ENCODE assay signal across 1 cellular context in genomic region chr19:50368649-50369570, GRCh38.
A peak's percentile ranks its signal among the peaks of the same experiment; 100 is the strongest.
TF ChIP-seq lines count a peak whose summit lies in the region.

No MANE protein-coding gene starts in this region.

TF ChIP-seq in GM12878, 131 proteins besides CTCF, POLR2A, EP300 and RAD21 (continued from another document):
- TF ChIP-seq MLLT1 (IDR thresholded peaks at IDR 0.05) (0 out of 2 replicates have a peak, but pooled peaks have one; percentile 17), ZNF687 (IDR thresholded peaks at IDR 0.05) (peak; percentile 59; the same call in 1 of the 2 replicates), USF2 (IDR thresholded peaks at IDR 0.05; ENCODE audit: borderline replicate concordance, low read depth, low read length) (peak; percentile 79), YY1 (IDR thresholded peaks at IDR 0.05; ENCODE audit: low read depth, low read length) (0 out of 2 replicates have a peak, but pooled peaks have one; percentile 19), E4F1 (IDR thresholded peaks at IDR 0.05; ENCODE audit: borderline replicate concordance, partially characterized antibody) (peak; percentile 28), USF1 (IDR thresholded peaks at IDR 0.05; ENCODE audit: borderline replicate concordance, extremely low read length, insufficient read depth, low read depth, low read length) (peak; percentile 89), RCOR1 (conservative IDR thresholded peaks at IDR 0.05; ENCODE audit: low read depth, low read length) (0 out of 2 replicates have a peak, but pooled peaks have one; percentile 13)
- TF ChIP-seq, protein P1, sequence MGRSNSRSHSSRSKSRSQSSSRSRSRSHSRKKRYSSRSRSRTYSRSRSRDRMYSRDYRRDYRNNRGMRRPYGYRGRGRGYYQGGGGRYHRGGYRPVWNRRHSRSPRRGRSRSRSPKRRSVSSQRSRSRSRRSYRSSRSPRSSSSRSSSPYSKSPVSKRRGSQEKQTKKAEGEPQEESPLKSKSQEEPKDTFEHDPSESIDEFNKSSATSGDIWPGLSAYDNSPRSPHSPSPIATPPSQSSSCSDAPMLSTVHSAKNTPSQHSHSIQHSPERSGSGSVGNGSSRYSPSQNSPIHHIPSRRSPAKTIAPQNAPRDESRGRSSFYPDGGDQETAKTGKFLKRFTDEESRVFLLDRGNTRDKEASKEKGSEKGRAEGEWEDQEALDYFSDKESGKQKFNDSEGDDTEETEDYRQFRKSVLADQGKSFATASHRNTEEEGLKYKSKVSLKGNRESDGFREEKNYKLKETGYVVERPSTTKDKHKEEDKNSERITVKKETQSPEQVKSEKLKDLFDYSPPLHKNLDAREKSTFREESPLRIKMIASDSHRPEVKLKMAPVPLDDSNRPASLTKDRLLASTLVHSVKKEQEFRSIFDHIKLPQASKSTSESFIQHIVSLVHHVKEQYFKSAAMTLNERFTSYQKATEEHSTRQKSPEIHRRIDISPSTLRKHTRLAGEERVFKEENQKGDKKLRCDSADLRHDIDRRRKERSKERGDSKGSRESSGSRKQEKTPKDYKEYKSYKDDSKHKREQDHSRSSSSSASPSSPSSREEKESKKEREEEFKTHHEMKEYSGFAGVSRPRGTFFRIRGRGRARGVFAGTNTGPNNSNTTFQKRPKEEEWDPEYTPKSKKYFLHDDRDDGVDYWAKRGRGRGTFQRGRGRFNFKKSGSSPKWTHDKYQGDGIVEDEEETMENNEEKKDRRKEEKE (IDR thresholded peaks at IDR 0.05): no peak
- TF ChIP-seq, protein P2, sequence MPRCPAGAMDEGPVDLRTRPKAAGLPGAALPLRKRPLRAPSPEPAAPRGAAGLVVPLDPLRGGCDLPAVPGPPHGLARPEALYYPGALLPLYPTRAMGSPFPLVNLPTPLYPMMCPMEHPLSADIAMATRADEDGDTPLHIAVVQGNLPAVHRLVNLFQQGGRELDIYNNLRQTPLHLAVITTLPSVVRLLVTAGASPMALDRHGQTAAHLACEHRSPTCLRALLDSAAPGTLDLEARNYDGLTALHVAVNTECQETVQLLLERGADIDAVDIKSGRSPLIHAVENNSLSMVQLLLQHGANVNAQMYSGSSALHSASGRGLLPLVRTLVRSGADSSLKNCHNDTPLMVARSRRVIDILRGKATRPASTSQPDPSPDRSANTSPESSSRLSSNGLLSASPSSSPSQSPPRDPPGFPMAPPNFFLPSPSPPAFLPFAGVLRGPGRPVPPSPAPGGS (IDR thresholded peaks at IDR 0.05; ENCODE audit: borderline replicate concordance, insufficient read depth, low read depth, low read length, poor library complexity, severe bottlenecking): no peak
- TF ChIP-seq, protein P3, sequence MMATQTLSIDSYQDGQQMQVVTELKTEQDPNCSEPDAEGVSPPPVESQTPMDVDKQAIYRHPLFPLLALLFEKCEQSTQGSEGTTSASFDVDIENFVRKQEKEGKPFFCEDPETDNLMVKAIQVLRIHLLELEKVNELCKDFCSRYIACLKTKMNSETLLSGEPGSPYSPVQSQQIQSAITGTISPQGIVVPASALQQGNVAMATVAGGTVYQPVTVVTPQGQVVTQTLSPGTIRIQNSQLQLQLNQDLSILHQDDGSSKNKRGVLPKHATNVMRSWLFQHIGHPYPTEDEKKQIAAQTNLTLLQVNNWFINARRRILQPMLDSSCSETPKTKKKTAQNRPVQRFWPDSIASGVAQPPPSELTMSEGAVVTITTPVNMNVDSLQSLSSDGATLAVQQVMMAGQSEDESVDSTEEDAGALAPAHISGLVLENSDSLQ (IDR thresholded peaks at IDR 0.05): 0 out of 2 replicates have a peak, but pooled peaks have one; percentile 8
- TF ChIP-seq, protein P4, sequence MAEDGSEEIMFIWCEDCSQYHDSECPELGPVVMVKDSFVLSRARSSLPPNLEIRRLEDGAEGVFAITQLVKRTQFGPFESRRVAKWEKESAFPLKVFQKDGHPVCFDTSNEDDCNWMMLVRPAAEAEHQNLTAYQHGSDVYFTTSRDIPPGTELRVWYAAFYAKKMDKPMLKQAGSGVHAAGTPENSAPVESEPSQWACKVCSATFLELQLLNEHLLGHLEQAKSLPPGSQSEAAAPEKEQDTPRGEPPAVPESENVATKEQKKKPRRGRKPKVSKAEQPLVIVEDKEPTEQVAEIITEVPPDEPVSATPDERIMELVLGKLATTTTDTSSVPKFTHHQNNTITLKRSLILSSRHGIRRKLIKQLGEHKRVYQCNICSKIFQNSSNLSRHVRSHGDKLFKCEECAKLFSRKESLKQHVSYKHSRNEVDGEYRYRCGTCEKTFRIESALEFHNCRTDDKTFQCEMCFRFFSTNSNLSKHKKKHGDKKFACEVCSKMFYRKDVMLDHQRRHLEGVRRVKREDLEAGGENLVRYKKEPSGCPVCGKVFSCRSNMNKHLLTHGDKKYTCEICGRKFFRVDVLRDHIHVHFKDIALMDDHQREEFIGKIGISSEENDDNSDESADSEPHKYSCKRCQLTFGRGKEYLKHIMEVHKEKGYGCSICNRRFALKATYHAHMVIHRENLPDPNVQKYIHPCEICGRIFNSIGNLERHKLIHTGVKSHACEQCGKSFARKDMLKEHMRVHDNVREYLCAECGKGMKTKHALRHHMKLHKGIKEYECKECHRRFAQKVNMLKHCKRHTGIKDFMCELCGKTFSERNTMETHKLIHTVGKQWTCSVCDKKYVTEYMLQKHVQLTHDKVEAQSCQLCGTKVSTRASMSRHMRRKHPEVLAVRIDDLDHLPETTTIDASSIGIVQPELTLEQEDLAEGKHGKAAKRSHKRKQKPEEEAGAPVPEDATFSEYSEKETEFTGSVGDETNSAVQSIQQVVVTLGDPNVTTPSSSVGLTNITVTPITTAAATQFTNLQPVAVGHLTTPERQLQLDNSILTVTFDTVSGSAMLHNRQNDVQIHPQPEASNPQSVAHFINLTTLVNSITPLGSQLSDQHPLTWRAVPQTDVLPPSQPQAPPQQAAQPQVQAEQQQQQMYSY (CRISPR knock-in tag; IDR thresholded peaks at IDR 0.05): 0 out of 2 replicates have a peak, but pooled peaks have one; percentile 31
- TF ChIP-seq, protein P5, sequence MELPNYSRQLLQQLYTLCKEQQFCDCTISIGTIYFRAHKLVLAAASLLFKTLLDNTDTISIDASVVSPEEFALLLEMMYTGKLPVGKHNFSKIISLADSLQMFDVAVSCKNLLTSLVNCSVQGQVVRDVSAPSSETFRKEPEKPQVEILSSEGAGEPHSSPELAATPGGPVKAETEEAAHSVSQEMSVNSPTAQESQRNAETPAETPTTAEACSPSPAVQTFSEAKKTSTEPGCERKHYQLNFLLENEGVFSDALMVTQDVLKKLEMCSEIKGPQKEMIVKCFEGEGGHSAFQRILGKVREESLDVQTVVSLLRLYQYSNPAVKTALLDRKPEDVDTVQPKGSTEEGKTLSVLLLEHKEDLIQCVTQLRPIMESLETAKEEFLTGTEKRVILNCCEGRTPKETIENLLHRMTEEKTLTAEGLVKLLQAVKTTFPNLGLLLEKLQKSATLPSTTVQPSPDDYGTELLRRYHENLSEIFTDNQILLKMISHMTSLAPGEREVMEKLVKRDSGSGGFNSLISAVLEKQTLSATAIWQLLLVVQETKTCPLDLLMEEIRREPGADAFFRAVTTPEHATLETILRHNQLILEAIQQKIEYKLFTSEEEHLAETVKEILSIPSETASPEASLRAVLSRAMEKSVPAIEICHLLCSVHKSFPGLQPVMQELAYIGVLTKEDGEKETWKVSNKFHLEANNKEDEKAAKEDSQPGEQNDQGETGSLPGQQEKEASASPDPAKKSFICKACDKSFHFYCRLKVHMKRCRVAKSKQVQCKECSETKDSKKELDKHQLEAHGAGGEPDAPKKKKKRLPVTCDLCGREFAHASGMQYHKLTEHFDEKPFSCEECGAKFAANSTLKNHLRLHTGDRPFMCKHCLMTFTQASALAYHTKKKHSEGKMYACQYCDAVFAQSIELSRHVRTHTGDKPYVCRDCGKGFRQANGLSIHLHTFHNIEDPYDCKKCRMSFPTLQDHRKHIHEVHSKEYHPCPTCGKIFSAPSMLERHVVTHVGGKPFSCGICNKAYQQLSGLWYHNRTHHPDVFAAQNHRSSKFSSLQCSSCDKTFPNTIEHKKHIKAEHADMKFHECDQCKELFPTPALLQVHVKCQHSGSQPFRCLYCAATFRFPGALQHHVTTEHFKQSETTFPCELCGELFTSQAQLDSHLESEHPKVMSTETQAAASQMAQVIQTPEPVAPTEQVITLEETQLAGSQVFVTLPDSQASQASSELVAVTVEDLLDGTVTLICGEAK (IDR thresholded peaks at IDR 0.05; ENCODE audit: borderline replicate concordance): peak; percentile 32; the same call in 1 of the 2 replicates
- TF ChIP-seq, protein P6, sequence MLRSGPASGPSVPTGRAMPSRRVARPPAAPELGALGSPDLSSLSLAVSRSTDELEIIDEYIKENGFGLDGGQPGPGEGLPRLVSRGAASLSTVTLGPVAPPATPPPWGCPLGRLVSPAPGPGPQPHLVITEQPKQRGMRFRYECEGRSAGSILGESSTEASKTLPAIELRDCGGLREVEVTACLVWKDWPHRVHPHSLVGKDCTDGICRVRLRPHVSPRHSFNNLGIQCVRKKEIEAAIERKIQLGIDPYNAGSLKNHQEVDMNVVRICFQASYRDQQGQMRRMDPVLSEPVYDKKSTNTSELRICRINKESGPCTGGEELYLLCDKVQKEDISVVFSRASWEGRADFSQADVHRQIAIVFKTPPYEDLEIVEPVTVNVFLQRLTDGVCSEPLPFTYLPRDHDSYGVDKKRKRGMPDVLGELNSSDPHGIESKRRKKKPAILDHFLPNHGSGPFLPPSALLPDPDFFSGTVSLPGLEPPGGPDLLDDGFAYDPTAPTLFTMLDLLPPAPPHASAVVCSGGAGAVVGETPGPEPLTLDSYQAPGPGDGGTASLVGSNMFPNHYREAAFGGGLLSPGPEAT (IDR thresholded peaks at IDR 0.05; ENCODE audit: low read depth): peak; percentile 97
